ENCODE assay signal across 8 cellular contexts in genomic region chr1:180631766-180632325, GRCh38. TPM values are rescaled to one million over a fixed set of nuclear protein-coding genes. Genes with fewer than 3 reads are reported as not detected.
DNase-seq lines count a peak whose midpoint lies in the region; ATAC-seq, FAIRE-seq and TF ChIP-seq lines count a peak whose summit lies in the region.

Gene XPR1, plus strand, starts transcription at chr1:180632022. Its CDS starts 180 bp downstream, at chr1:180632202.

- no peaks in the 10 kb centered on the region for H3K9me3 ChIP-seq in kidney (ENCODE audit: control insufficient read depth in 1 of 2, low read length in 2 of 2)

- peaks cover 5 to 8% of the 10 kb centered on the region in 2 donors for H3K4me1 ChIP-seq in kidney (ENCODE audit: control insufficient read depth in 1 of 2, insufficient read depth in 1 of 2, low read depth in 1 of 2, low read length in 2 of 2)

- H3K4me3 ChIP-seq in kidney (ENCODE audit: low read length in 2 of 2), result peak within 1 kb of the TSS; percentile 81 to 86

- H3K9ac ChIP-seq in kidney (ENCODE audit: low read length in 2 of 2), result peak within 1 kb of the TSS; percentile 74 to 96

- intact Hi-C loops in kidney (cut with DNase I), result no loop called here

- FAIRE-seq in kidney (lab: Jason Lieb, UNC), result peak; percentile 93

- peak; percentile 100 for DNase-seq in Ammon's horn (ENCODE audit: low spot score)
- peak; percentile 100 for DNase-seq in NCI-H460 (ENCODE audit: extremely low read depth, low read depth)
- peak; percentile 92 for DNase-seq in activated CD4-positive, CD25-positive, alpha-beta regulatory T cell treated with anti-CD3 and anti-CD28 coated beads, Interleukin-2, amount 50 U/mL, for 72 hours
- DNase-seq in cerebellar nuclear complex (lab: John Stamatoyannopoulos, UW), result peak; percentile 94 to 96
- DNase-seq in kidney, result peak; percentile 99
- DNase-seq in stimulated activated CD4-positive, alpha-beta T cell treated with anti-CD3 and anti-CD28 coated beads, Interleukin-15, amount 100 ng/mL, for 24 hours, result peak; percentile 97

- no peaks in the 10 kb centered on the region for H3K36me3 ChIP-seq in kidney (ENCODE audit: control insufficient read depth in 1 of 2, insufficient read depth in 2 of 2, low read length in 2 of 2)

- ATAC-seq in GM19043 (IDR thresholded peaks at IDR 0.05; ENCODE audit: low read depth, unreplicated experiment) (peak; percentile 98), HG03378 (IDR thresholded peaks at IDR 0.05; ENCODE audit: unreplicated experiment) (peak; percentile 89)

- H3K27ac ChIP-seq in kidney (ENCODE audit: low read depth in 2 of 2, low read length in 2 of 2), result peak within 1 kb of the TSS; percentile 79 to 94

- peak; percentile 28 for TF ChIP-seq CTCF in kidney (IDR thresholded peaks at IDR 0.05; ENCODE audit: borderline replicate concordance, extremely low read depth, insufficient read depth)

RNA-seq across cellular contexts. Expression of gene XPR1, which starts in this region (rescaled TPM):
- 92.9 and 111 TPM in 2 replicates for total RNA-seq in NCI-H460 (2014; rRNA removed; shearing (Covaris generic))
- 24.5 and 25.0 TPM in 2 replicates for polyA plus RNA-seq in NCI-H460 (2014; cell fraction: nucleus; rRNA removed)
- 33.5 TPM for total RNA-seq in kidney
- polyA plus RNA-seq in kidney (ENCODE audit: insufficient read depth, low read depth, low replicate concordance), result 10.9 TPM

Comparison
In these comparisons a context has a peak if more than half of its experiments do, and no peak if none do; other contexts are left out.
1. Peak in every context shown above with its lines: DNase-seq, ATAC-seq, H3K4me3 ChIP-seq and H3K27ac ChIP-seq.